7 cellular contexts compared by ENCODE assay signal in the genomic region with DNA sequence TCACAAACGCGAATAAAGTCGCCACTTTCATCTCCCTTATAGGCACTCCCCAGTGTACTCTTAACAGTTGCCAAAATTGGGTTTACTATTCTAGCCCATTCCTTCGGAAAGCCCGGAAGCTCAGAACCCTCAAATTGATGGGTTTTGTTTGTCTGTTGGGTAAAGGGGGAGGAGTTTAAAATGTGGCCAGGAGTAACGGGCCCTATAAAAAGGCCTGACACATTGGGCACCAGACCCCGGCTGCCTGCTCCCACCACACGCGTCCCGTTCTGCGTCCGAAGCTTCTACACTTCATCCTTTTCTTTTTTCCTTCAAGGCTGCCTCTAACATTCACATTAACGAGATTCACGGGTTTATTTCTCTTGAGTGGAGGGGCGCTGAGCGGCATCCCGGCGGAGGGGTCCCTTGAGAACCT. TPM values are rescaled to one million over a fixed set of nuclear protein-coding genes. Genes with fewer than 3 reads are reported as not detected.
DNase-seq lines count a peak whose midpoint lies in the region; ATAC-seq and TF ChIP-seq lines count a peak whose summit lies in the region.

No MANE protein-coding gene starts in this region.

- WGBS in sigmoid colon, 2 donors, result 6 to 13% methylated on average over 18 of the region's 18 CpGs

- intact Hi-C loops in sigmoid colon (cut with DNase I), result loop anchor here (1.0 to 10.0 kb wide), 7 partner anchors 17 to 228 kb away; partner anchors contain the start of genes ABCB6, CNPPD1, CRYBA2 and DNPEP

- no peaks in the 10 kb centered on the region for H4K20me1 ChIP-seq in OCI-LY1 (ENCODE audit: insufficient read depth, low read length)

- TF ChIP-seq CTCF in OCI-LY1 (IDR thresholded peaks at IDR 0.05; ENCODE audit: low read length) (no peak), sigmoid colon (IDR thresholded peaks at IDR 0.05) (no peak)

- H3K79me2 ChIP-seq in OCI-LY1 (ENCODE audit: insufficient read depth, low read length), result no peaks in the 10 kb centered on the region

- no peaks in the 10 kb centered on the region for H3K27me3 ChIP-seq in OCI-LY1 (ENCODE audit: insufficient read depth, low read length)
- H3K27me3 ChIP-seq in sigmoid colon, result no peaks in the 10 kb centered on the region

- H3K4me2 ChIP-seq in OCI-LY1 (ENCODE audit: low read length), result peak overlapping the region; percentile 89

- H3K9me2 ChIP-seq in OCI-LY1 (ENCODE audit: low read depth, low read length), result no peaks in the 10 kb centered on the region

- peak overlapping the region; percentile 65 for H3K9ac ChIP-seq in OCI-LY1 (ENCODE audit: low read length)

- no peaks in the 10 kb centered on the region for H3K9me3 ChIP-seq in OCI-LY1 (ENCODE audit: low read length)
- no peaks in the 10 kb centered on the region for H3K9me3 ChIP-seq in sigmoid colon

- DNase-seq in epithelial cell of prostate (ENCODE audit: low read depth, low spot score), result no peak
- no peak for DNase-seq in sigmoid colon
- no peak for DNase-seq in NCI-H526 treated with DMSO at 0.1 percent for 48 hours (lab: John Stamatoyannopoulos, UW)

- H3K27ac ChIP-seq in OCI-LY1 (ENCODE audit: low read depth, low read length, poor library complexity, severe bottlenecking) (no peak overlapping the region), epithelial cell of prostate (peak overlapping the region; percentile 68), sigmoid colon (peak overlapping the region; percentile 93 to 99 (median 96))

- H3K4me1 ChIP-seq in OCI-LY1 (ENCODE audit: insufficient read depth, low read length, severe bottlenecking) (peaks cover 13% of the 10 kb centered on the region), sigmoid colon (peaks cover 0 to 13% (median 10%) of the 10 kb centered on the region in 4 donors)

- H3K36me3 ChIP-seq in OCI-LY1 (ENCODE audit: insufficient read depth, low read length), result no peaks in the 10 kb centered on the region
- peaks cover 0 to 20% (median 12%) of the 10 kb centered on the region in 4 donors for H3K36me3 ChIP-seq in sigmoid colon

- H3K4me3 ChIP-seq in OCI-LY1 (ENCODE audit: low read depth, low read length, poor library complexity, severe bottlenecking) (peak overlapping the region; percentile 63), sigmoid colon (peak overlapping the region; percentile 70 to 75 (median 72))

- H2AFZ ChIP-seq in OCI-LY1 (ENCODE audit: low read length), result peak overlapping the region; percentile 86; the same call in 1 of the 2 replicates

- TF ChIP-seq POLR2A in sigmoid colon (IDR thresholded peaks at IDR 0.05), result no peak

- H3F3A ChIP-seq in OCI-LY1 (ENCODE audit: insufficient read depth, low read length), result 0 out of 2 replicates have a peak, but pooled peaks cover 4% of the 10 kb centered on the region

- TF ChIP-seq EP300 in sigmoid colon (IDR thresholded peaks at IDR 0.05), result no peak

- ATAC-seq in GM21515 (IDR thresholded peaks at IDR 0.05; ENCODE audit: unreplicated experiment) (peak; percentile 1), HG03520 (IDR thresholded peaks at IDR 0.05; ENCODE audit: unreplicated experiment) (no peak)
- ATAC-seq in activated CD4-positive, CD25-positive, alpha-beta regulatory T cell treated with anti-CD3 and anti-CD28 coated beads, Interleukin-2, amount 50 U/mL, for 24 hours, result no peak

RNA-seq across cellular contexts. Expression of gene NHEJ1, which starts 0.8 kb away (rescaled TPM):
- 10 to 100 TPM; 15.1 to 22.5 (median 18.4) TPM for total RNA-seq in sigmoid colon
- 10 to 100 TPM; 23.6 to 60.1 (median 50.2) TPM for polyA plus RNA-seq in sigmoid colon

RNA-seq across cellular contexts. Expression of gene SLC23A3, which starts 10.1 kb away (rescaled TPM):
- total RNA-seq in sigmoid colon, result 1 to 10 TPM in 1 of 4 donors, under 1 TPM in 3; 0.14 to 3.9 (median 0.67) TPM
- 1 to 10 TPM in 2 of 3 donors, under 1 TPM in 1; 0.60 to 6.5 (median 1.6) TPM for polyA plus RNA-seq in sigmoid colon

RNA-seq across cellular contexts. Expression of gene CNPPD1, which starts 16.9 kb away (rescaled TPM):
- total RNA-seq in sigmoid colon, result 10 to 100 TPM; 24.1 to 38.5 (median 34.1) TPM
- polyA plus RNA-seq in sigmoid colon, result 10 to 100 TPM; 53.5 to 79.5 (median 59.4) TPM

RNA-seq across cellular contexts. Expression of gene RETREG2, which starts 18.3 kb away (rescaled TPM):
- total RNA-seq in sigmoid colon, result 10 to 100 TPM; 37.3 to 48.2 (median 43.2) TPM
- polyA plus RNA-seq in sigmoid colon, result 10 to 100 TPM; 36.6 to 81.3 (median 43.5) TPM

RNA-seq across cellular contexts. Expression of gene ZFAND2B, which starts 46.8 kb away (rescaled TPM):
- total RNA-seq in sigmoid colon, result 10 to 100 TPM; 26.9 to 55.8 (median 45.6) TPM
- polyA plus RNA-seq in sigmoid colon, result 100 to 1,000 TPM in 1 of 3 donors, 10 to 100 TPM in 2; 52.4 to 103 (median 95.5) TPM
